ENCODE assay signal across 20 cellular contexts in the genomic region with DNA sequence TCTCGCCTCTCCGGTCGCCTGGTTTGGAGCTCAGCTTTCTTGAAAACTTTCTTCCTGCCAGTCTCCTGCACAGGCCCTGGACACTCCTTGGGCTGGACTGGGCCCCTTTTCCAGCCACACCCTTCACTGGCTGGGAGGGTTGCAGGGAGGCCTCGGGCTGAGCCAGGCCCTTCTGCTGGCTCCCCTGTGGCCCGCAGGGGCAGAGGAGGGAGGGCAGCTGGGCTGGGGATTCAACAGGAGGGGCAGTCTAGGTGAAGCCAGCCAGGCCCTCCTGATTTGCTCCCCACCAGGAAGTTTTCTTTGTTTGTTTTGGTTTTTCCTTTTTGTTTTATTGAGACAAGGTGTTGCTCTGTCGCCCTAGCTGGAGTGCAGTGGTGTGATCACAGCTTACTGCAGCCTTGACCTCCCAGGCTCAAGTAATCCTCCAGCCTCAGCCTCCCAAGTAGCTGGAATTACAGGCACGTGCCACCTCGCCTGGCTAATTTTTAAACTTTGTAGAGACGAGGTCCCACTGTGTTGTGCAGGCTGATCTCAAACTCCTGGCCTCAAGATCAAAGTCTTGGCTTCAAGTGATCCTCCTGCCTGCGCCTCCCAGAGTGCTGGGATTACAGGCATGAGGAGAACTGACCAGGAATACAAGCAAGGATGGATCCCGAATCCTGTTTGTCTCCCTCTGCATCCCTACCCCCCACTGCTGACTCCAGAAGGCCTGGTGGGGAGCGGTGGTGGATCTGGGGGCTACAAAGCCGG. TPM values are rescaled to one million over a fixed set of nuclear protein-coding genes. Genes with fewer than 3 reads are reported as not detected.
"Had no signal": no experiment of that assay in that cellular context is flagged by ENCODE, and none has a peak within 500 bp of the region (broad histone marks: within the 10 kb centered on the region; RNA-seq: fewer than 3 reads in every experiment).

No MANE protein-coding gene starts in this region.

- H3K27me3 ChIP-seq: cardiac muscle cell, ovary, testis, vagina had no signal

- H3K9me3 ChIP-seq: esophagus squamous epithelium, ovary, testis, vagina had no signal

- H3K4me3 Mint-ChIP-seq: activated CD8-positive, alpha-beta T cell treated with anti-CD3 and anti-CD28 coated beads, Interleukin-2, amount 10 ng/mL, durations not matched to agents 7 days and 5 days; memory B cell; nephron progenitor cell; stimulated activated naive CD8-positive, alpha-beta T cell treated with anti-CD3 and anti-CD28 coated beads, Interleukin-15, Interleukin-2, amounts not matched to agents 100 ng/mL and 50 ng/mL, for 24 hours had no signal

- H3K9me3 Mint-ChIP-seq: memory B cell; nephron progenitor cell; stimulated activated naive CD8-positive, alpha-beta T cell treated with anti-CD3 and anti-CD28 coated beads, Interleukin-15, Interleukin-2, amounts not matched to agents 100 ng/mL and 50 ng/mL, for 24 hours had no signal

- H3K27ac ChIP-seq: cardiac muscle cell, esophagus squamous epithelium, foreskin keratinocyte, ovary, testis, vagina had no signal

- H3K4me3 ChIP-seq: cardiac muscle cell, esophagus squamous epithelium, ovary, testis, vagina had no signal

- H3K27ac Mint-ChIP-seq: activated CD8-positive, alpha-beta T cell treated with anti-CD3 and anti-CD28 coated beads, Interleukin-2, amount 10 ng/mL, durations not matched to agents 7 days and 5 days; memory B cell; nephron progenitor cell; stimulated activated naive CD8-positive, alpha-beta T cell treated with anti-CD3 and anti-CD28 coated beads, Interleukin-15, Interleukin-2, amounts not matched to agents 100 ng/mL and 50 ng/mL, for 24 hours had no signal

- H3K4me1 ChIP-seq: foreskin keratinocyte, testis had no signal

- H3K36me3 ChIP-seq: cardiac muscle cell, esophagus squamous epithelium, ovary, vagina had no signal

- FAIRE-seq: astrocyte, colon had no signal

- ATAC-seq: activated CD8-positive, alpha-beta T cell treated with anti-CD3 and anti-CD28 coated beads, Interleukin-2, amount 10 ng/mL, durations not matched to agents 7 days and 5 days; foreskin keratinocyte; left lobe of liver had no signal

- H3K4me1 Mint-ChIP-seq: memory B cell had no signal

- H3K36me3 Mint-ChIP-seq: memory B cell had no signal

- DNase-seq: activated CD4-positive, alpha-beta T cell treated with anti-CD3 and anti-CD28 coated beads for 48 hours; activated CD8-positive, alpha-beta memory T cell treated with anti-CD3 and anti-CD28 coated beads, Interleukin-2, amount 50 U/mL, for 48 hours; activated CD8-positive, alpha-beta T cell treated with anti-CD3 and anti-CD28 coated beads, Interleukin-2, amount 10 ng/mL, durations not matched to agents 7 days and 5 days; activated naive CD4-positive, alpha-beta T cell; esophagus squamous epithelium; foreskin keratinocyte; head of caudate nucleus; nephron progenitor cell; ovary; stimulated activated CD4-positive, alpha-beta T cell treated with anti-CD3 and anti-CD28 coated beads, Interleukin-15, amount 100 ng/mL, for 24 hours; stimulated activated CD4-positive, alpha-beta T cell treated with anti-CD3 and anti-CD28 coated beads, Interleukin-4, amount 100 ng/mL, for 24 hours; testis had no signal

RNA-seq across cellular contexts. Expression of a gene that starts 23.5 kb away (rescaled TPM):
- total RNA-seq: activated CD8-positive, alpha-beta T cell treated with anti-CD3 and anti-CD28 coated beads, Interleukin-2, amount 10 ng/mL, durations not matched to agents 7 days and 5 days; astrocyte; cardiac muscle cell; foreskin keratinocyte; renal cortical epithelial cell had no signal
